ENCODE assay signal across 8 cellular contexts in the genomic region with DNA sequence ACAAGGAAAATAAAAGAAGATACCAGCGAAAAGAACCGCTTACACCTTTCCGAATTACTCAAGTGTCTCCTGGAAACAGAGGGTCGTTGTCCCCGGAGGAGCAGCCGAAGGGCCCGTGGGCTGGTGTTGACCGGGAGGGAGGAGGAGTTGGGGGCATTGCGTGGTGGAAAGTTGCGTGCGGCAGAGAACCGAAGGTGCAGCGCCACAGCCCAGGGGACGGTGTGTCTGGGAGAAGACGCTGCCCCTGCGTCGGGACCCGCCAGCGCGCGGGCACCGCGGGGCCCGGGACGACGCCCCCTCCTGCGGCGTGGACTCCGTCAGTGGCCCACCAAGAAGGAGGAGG. TPM values are rescaled to one million over a fixed set of nuclear protein-coding genes. Genes with fewer than 3 reads are reported as not detected.
DNase-seq lines count a peak whose midpoint lies in the region; ATAC-seq, FAIRE-seq and TF ChIP-seq lines count a peak whose summit lies in the region.

No MANE protein-coding gene starts in this region.

- H3K27ac ChIP-seq in kidney (ENCODE audit: low read depth in 2 of 2, low read length in 2 of 2), result peak overlapping the region; percentile 88 to 89

- no peaks in the 10 kb centered on the region for H3K36me3 ChIP-seq in kidney (ENCODE audit: control insufficient read depth in 1 of 2, insufficient read depth in 2 of 2, low read length in 2 of 2)

- H3K9me3 ChIP-seq in kidney (ENCODE audit: control insufficient read depth in 1 of 2, low read length in 2 of 2), result no peaks in the 10 kb centered on the region

- peaks cover 42% of the 10 kb centered on the region for H3K4me1 Mint-ChIP-seq in brain

- intact Hi-C loops in kidney (cut with DNase I), result no loop called here

- ATAC-seq in HG03565 (IDR thresholded peaks at IDR 0.05; ENCODE audit: unreplicated experiment), result no peak

- H3K27ac Mint-ChIP-seq in brain, result peak overlapping the region; percentile 80 to 97 (median 82)

- H3K9me3 Mint-ChIP-seq in brain, result no peaks in the 10 kb centered on the region

- H3K9ac ChIP-seq in kidney (ENCODE audit: low read length in 2 of 2), result peak overlapping the region; percentile 14 to 65

- H3K4me3 ChIP-seq in kidney (ENCODE audit: low read length in 2 of 2), result peak overlapping the region; percentile 92 to 98

- TF ChIP-seq CTCF in brain (conservative IDR thresholded peaks at IDR 0.05) (no peak), kidney (IDR thresholded peaks at IDR 0.05; ENCODE audit: borderline replicate concordance, extremely low read depth, insufficient read depth) (no peak)

- DNase-seq in NCI-H82 (lab: John Stamatoyannopoulos, UW) (peak; percentile 67), NCI-H82 treated with DMSO at 0.1 percent for 48 hours (lab: John Stamatoyannopoulos, UW; ENCODE audit: unreplicated experiment) (no peak), RPMI8226 (peak; percentile 22), kidney (peak; percentile 74), KBM-7 (no peak)
- DNase-seq in stimulated activated CD4-positive, alpha-beta T cell treated with anti-CD3 and anti-CD28 coated beads, Interleukin-15, amount 100 ng/mL, for 24 hours, result peak; percentile 56

- peak overlapping the region; percentile 88 to 97 (median 92) for H3K4me3 Mint-ChIP-seq in brain

- H3K27me3 Mint-ChIP-seq in brain, result peaks cover 51% of the 10 kb centered on the region

- no peaks in the 10 kb centered on the region for H3K36me3 Mint-ChIP-seq in brain

- FAIRE-seq in kidney (lab: Jason Lieb, UNC), result no peak

- H3K4me1 ChIP-seq in kidney (ENCODE audit: control insufficient read depth in 1 of 2, insufficient read depth in 1 of 2, low read depth in 1 of 2, low read length in 2 of 2), result peaks cover 0 to 5% of the 10 kb centered on the region in 2 donors

- in situ Hi-C loops in KBM-7 (cut with MboI; ENCODE audit: low pct_unique_long_range_greater_than_20kb, low sequenced_read_pairs), result no loop called here

RNA-seq across cellular contexts. Expression of gene ALCAM, which starts 0.3 kb away (rescaled TPM):
- polyA plus RNA-seq in brain (ENCODE audit: insufficient read depth, low read depth, low replicate concordance), result 21.5 TPM
- total RNA-seq in kidney, result 36.4 TPM
- 15.1 TPM for polyA plus RNA-seq in kidney (ENCODE audit: insufficient read depth, low read depth, low replicate concordance)

Comparison
In these comparisons a context has a peak if more than half of its experiments do, and no peak if none do; other contexts are left out.
1. DNase-seq: peak in NCI-H82 (single experiment), RPMI8226 (single experiment), kidney (single experiment) and stimulated activated CD4-positive, alpha-beta T cell treated with anti-CD3 and anti-CD28 coated beads, Interleukin-15, amount 100 ng/mL, for 24 hours (single experiment); none in NCI-H82 treated with DMSO at 0.1 percent for 48 hours (single experiment) and KBM-7 (single experiment).